Comparison of ENCODE assay signal across 4 cellular contexts in the genomic region with DNA sequence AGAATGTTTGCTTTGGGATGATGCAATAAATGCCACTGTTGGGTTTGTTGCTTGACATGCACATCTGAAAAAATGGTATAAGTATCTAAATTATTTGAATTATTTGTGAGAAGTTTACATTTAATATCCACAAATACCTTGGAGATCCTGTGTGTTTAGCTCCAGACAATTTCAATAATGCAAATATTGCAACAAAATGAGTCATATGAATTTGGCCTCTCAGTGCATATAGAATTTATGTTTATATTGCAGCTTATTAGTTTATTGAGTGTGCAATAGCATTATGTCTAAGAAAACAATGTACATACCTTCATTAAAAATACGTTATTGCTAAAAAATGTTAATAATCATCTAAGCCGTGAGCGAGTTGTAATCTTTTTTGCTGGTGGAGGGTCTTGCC.
"Had no signal": no experiment of that assay in that cellular context is flagged by ENCODE, and none has a peak within 500 bp of the region (broad histone marks: within the 10 kb centered on the region; RNA-seq: fewer than 3 reads in every experiment).

No MANE protein-coding gene starts in this region.

- DNase-seq: GM23248, H9, HCEC 1CT, KBM-7 had no signal
